6 cellular contexts compared by ENCODE assay signal in genomic region chr16:79337906-79338305, GRCh38.
"Had no signal": no experiment of that assay in that cellular context is flagged by ENCODE, and none has a peak within 500 bp of the region (broad histone marks: within the 10 kb centered on the region; RNA-seq: fewer than 3 reads in every experiment).

No MANE protein-coding gene starts in this region.

- H3K27ac ChIP-seq: HL-60, KMS-11 had no signal

- DNase-seq: IMR-90, KBM-7, KG1 had no signal

- FAIRE-seq: HTR-8/SVneo had no signal

- H3K9ac ChIP-seq: KMS-11 had no signal

- H3K4me2 ChIP-seq: KMS-11 had no signal
